8 cellular contexts compared by ENCODE assay signal in the genomic region with DNA sequence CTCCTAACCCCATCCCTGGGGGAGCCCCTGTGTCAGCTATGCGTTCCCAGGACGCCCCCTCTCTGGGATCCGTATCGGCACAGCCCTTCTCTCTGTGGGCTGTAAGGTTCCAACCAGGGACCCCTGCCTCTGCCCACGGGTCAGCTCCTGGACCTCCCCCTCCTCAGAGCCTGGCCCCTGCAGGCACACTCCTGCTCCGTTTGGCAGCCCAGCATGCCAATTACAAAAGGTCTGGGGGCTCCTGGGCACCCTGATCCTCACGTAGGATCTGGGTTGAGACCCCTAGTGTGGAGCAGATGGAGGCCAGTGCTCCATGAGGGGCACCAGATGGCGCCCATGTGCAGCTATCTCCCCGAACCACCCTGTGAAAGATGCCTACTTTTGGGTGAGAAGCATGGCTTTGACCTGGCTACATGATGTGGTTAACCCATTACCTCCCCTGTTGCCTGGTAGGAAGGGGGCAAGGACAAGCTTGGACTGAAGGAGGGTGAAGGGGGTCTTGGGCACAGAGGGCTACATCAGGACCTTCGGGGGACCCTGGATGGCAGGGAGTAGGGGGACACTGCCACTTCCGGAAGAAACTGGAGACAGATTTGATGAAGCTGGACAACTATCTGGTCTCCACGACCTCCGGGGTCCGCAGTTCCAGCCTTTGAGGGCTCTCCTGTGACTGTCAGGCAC. TPM values are rescaled to one million over a fixed set of nuclear protein-coding genes. Genes with fewer than 3 reads are reported as not detected.
DNase-seq lines count a peak whose midpoint lies in the region; ATAC-seq and TF ChIP-seq lines count a peak whose summit lies in the region.

No MANE protein-coding gene starts in this region.

- POLR2A ChIA-PET in activated CD4-positive, alpha-beta memory T cell treated with anti-CD3 and anti-CD28 coated beads, Interleukin-2, amount 10 ng/mL, durations not matched to agents 7 days and 5 days (lab: Charles Lee) = interaction anchor here (0.9 to 3.6 kb wide), 8 partner anchors 10 to 284 kb away, joined by 3 to 21 read pairs (median 5); partner anchors contain the start of gene VPS26A

- peak overlapping the region; percentile 43 for H3K27ac Mint-ChIP-seq in Calu3 (ENCODE audit: unreplicated experiment)
- H3K27ac Mint-ChIP-seq in activated CD4-positive, alpha-beta memory T cell treated with anti-CD3 and anti-CD28 coated beads, Interleukin-2, amount 10 ng/mL, durations not matched to agents 7 days and 5 days = peak overlapping the region; percentile 59

- H3K4me1 ChIP-seq in subcutaneous abdominal adipose tissue (ENCODE audit: control insufficient read depth in 5 of 5, insufficient read depth in 5 of 5, low read length in 5 of 5) = peaks cover 5 to 48% (median 31%) of the 10 kb centered on the region in 5 donors

- CTCF ChIA-PET in Calu3 (lab: Charles Lee) = interaction anchor here (0.5 to 3.2 kb wide), 26 partner anchors 9 to 308 kb away, joined by 3 to 44 read pairs (median 4); partner anchors contain the start of genes TACR2 and TSPAN15
- CTCF ChIA-PET in activated CD4-positive, alpha-beta memory T cell treated with anti-CD3 and anti-CD28 coated beads, Interleukin-2, amount 10 ng/mL, durations not matched to agents 7 days and 5 days (lab: Charles Lee) = interaction anchor here (0.6 to 2.5 kb wide), 43 partner anchors 9 to 283 kb away, joined by 3 to 46 read pairs (median 3); no protein-coding TSS in a partner anchor

- H3K9me3 Mint-ChIP-seq in Calu3 (ENCODE audit: low read depth, unreplicated experiment) = no peaks in the 10 kb centered on the region
- no peaks in the 10 kb centered on the region for H3K9me3 Mint-ChIP-seq in activated CD4-positive, alpha-beta memory T cell treated with anti-CD3 and anti-CD28 coated beads, Interleukin-2, amount 10 ng/mL, durations not matched to agents 7 days and 5 days

- H3K4me3 Mint-ChIP-seq in Calu3 (ENCODE audit: low read depth, unreplicated experiment) = peak overlapping the region; percentile 29
- H3K4me3 Mint-ChIP-seq in activated CD4-positive, alpha-beta memory T cell treated with anti-CD3 and anti-CD28 coated beads, Interleukin-2, amount 10 ng/mL, durations not matched to agents 7 days and 5 days = no peak overlapping the region

- ATAC-seq in left cardiac atrium = peak in 1 of 2 donors; percentile 1
- no peak for ATAC-seq in HG02642 (IDR thresholded peaks at IDR 0.05; ENCODE audit: poor library complexity, unreplicated experiment)
- ATAC-seq in HG03139 (IDR thresholded peaks at IDR 0.05; ENCODE audit: unreplicated experiment) = no peak

- H3K4me1 Mint-ChIP-seq in Calu3 (ENCODE audit: low read depth, unreplicated experiment) = peaks cover 21% of the 10 kb centered on the region
- H3K4me1 Mint-ChIP-seq in activated CD4-positive, alpha-beta memory T cell treated with anti-CD3 and anti-CD28 coated beads, Interleukin-2, amount 10 ng/mL, durations not matched to agents 7 days and 5 days = peaks cover 33% of the 10 kb centered on the region

- H3K9ac ChIP-seq in subcutaneous abdominal adipose tissue (ENCODE audit: low read length in 5 of 5) = peak overlapping the region in 3 of 5 donors; percentile 16 to 65 (median 43)

- H3K36me3 ChIP-seq in subcutaneous abdominal adipose tissue (ENCODE audit: control insufficient read depth in 5 of 5, insufficient read depth in 5 of 5, low read length in 5 of 5) = peaks cover 0 to 3% (median 0%) of the 10 kb centered on the region in 5 donors

- H3K27me3 Mint-ChIP-seq in Calu3 (ENCODE audit: unreplicated experiment) = no peaks in the 10 kb centered on the region
- H3K27me3 Mint-ChIP-seq in activated CD4-positive, alpha-beta memory T cell treated with anti-CD3 and anti-CD28 coated beads, Interleukin-2, amount 10 ng/mL, durations not matched to agents 7 days and 5 days = no peaks in the 10 kb centered on the region

- H3K27me3 ChIP-seq in HL-60 (ENCODE audit: insufficient read depth, poor library complexity, severe bottlenecking) (no peaks in the 10 kb centered on the region), subcutaneous abdominal adipose tissue (ENCODE audit: control insufficient read depth in 5 of 5, insufficient read depth in 4 of 5, low read length in 5 of 5) (no peaks in the 10 kb centered on the region)

- DNase-seq in Calu3 (peak; percentile 44), HL-60 (ENCODE audit: low read depth in 1 of 2, low spot score in 1 of 2) (peak; percentile 41 to 49), left cardiac atrium (peak; percentile 28), kidney glomerular epithelial cell (lab: John Stamatoyannopoulos, UW) (no peak)
- DNase-seq in activated CD4-positive, alpha-beta memory T cell treated with anti-CD3 and anti-CD28 coated beads, Interleukin-2, amount 10 ng/mL, durations not matched to agents 7 days and 5 days = peak; percentile 30

- H3K4me3 ChIP-seq in HL-60 (replicated peaks; ENCODE audit: insufficient read depth, low read length) = no peak overlapping the region
- peak overlapping the region in 3 of 5 donors; percentile 2 to 13 (median 11) for H3K4me3 ChIP-seq in subcutaneous abdominal adipose tissue (ENCODE audit: low read depth in 1 of 5, low read length in 5 of 5)

- H3K9me3 ChIP-seq in subcutaneous abdominal adipose tissue (ENCODE audit: control insufficient read depth in 5 of 5, low read length in 5 of 5) = no peaks in the 10 kb centered on the region

- H3K27ac ChIP-seq in HL-60 (replicated peaks) = no peak overlapping the region
- H3K27ac ChIP-seq in subcutaneous abdominal adipose tissue (ENCODE audit: low read depth, low read length) = peak overlapping the region; percentile 65

- no TSS peak for BruUV-seq in Calu3 (replicated peaks; lab: Mats Ljungman, UMichigan)

- intact Hi-C loops in Calu3 (cut with micrococcal nuclease; ENCODE audit: unreplicated experiment) (loop anchor here (1.0 to 5.0 kb wide), 3 partner anchors 17 to 232 kb away; no protein-coding TSS in a partner anchor), left cardiac atrium (cut with DNase I) (no loop called here)

- TF ChIP-seq CTCF in Calu3 (IDR thresholded peaks at IDR 0.05; ENCODE audit: unreplicated experiment) = peak; percentile 73
- peak; percentile 20 for TF ChIP-seq CTCF in HL-60 (IDR thresholded peaks at IDR 0.05; ENCODE audit: insufficient read depth, low read length)

- H3K36me3 Mint-ChIP-seq in Calu3 (ENCODE audit: insufficient read depth, unreplicated experiment) = peaks cover 30% of the 10 kb centered on the region
- H3K36me3 Mint-ChIP-seq in activated CD4-positive, alpha-beta memory T cell treated with anti-CD3 and anti-CD28 coated beads, Interleukin-2, amount 10 ng/mL, durations not matched to agents 7 days and 5 days (ENCODE audit: low read depth) = peaks cover 11% of the 10 kb centered on the region

RNA-seq across cellular contexts. Expression of gene TACR2, which starts 9.0 kb away (rescaled TPM):
- total RNA-seq in Calu3 (2022) (0.26 and 0.34 TPM in 2 replicates), left cardiac atrium (under 1 TPM; 0.24 to 0.31 TPM)
- total RNA-seq in activated CD4-positive, alpha-beta memory T cell treated with anti-CD3 and anti-CD28 coated beads, Interleukin-2, amount 10 ng/mL, durations not matched to agents 7 days and 5 days = not detected

RNA-seq across cellular contexts. Expression of gene TSPAN15, which starts 43.5 kb away (rescaled TPM):
- total RNA-seq in Calu3 (2022) = 137 and 165 TPM in 2 replicates
- 1 to 10 TPM; 9.0 to 9.1 TPM for total RNA-seq in activated CD4-positive, alpha-beta memory T cell treated with anti-CD3 and anti-CD28 coated beads, Interleukin-2, amount 10 ng/mL, durations not matched to agents 7 days and 5 days
- total RNA-seq in left cardiac atrium = 10 to 100 TPM; 11.0 to 17.3 TPM
